Comparison of ENCODE assay signal across 9 cellular contexts in the genomic region with DNA sequence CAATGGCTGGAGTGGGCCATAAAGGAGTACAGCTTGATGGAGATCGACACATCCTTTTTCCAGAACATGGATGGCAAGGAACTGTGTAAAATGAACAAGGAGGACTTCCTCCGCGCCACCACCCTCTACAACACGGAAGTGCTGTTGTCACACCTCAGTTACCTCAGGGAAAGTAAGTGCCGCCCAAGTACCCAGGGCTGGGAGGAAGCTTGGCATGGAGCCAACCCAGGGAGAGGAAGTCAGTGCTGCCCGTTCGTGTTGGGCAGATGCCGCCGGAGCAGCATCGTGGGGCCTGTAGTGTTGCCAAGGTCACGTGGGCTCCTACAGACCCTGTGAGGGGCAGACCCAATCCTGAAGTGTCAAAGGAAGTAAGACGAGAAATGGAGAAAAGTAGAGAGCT.
DNase-seq lines count a peak whose midpoint lies in the region; ATAC-seq and TF ChIP-seq lines count a peak whose summit lies in the region.
"Had no signal": no experiment of that assay in that cellular context is flagged by ENCODE, and none has a peak within 500 bp of the region (broad histone marks: within the 10 kb centered on the region; RNA-seq: fewer than 3 reads in every experiment).

No MANE protein-coding gene starts in this region.

- no peaks in the 10 kb centered on the region for H4K20me1 ChIP-seq in DOHH2 (ENCODE audit: control insufficient read depth, insufficient read depth, low read depth, low read length)

- peak overlapping the region; percentile 47 for H3K27ac Mint-ChIP-seq in T-helper 2 cell treated with Interferon-gamma antibody and Interleukin-4, amounts not matched to agents 5 μg/mL and 100 μg/mL, for 36 hours
- peak overlapping the region; percentile 96 for H3K27ac Mint-ChIP-seq in central memory CD8-positive, alpha-beta T cell (ENCODE audit: low read depth)

- H3K4me3 Mint-ChIP-seq in T-helper 2 cell treated with Interferon-gamma antibody and Interleukin-4, amounts not matched to agents 5 μg/mL and 100 μg/mL, for 36 hours = no peak overlapping the region
- H3K4me3 Mint-ChIP-seq in central memory CD8-positive, alpha-beta T cell = peak overlapping the region; percentile 65
- H3K4me3 Mint-ChIP-seq: neural crest cell had no signal

- H3K36me3 Mint-ChIP-seq in T-helper 2 cell treated with Interferon-gamma antibody and Interleukin-4, amounts not matched to agents 5 μg/mL and 100 μg/mL, for 36 hours (ENCODE audit: low read depth) = peaks cover 66% of the 10 kb centered on the region
- peaks cover 62% of the 10 kb centered on the region for H3K36me3 Mint-ChIP-seq in central memory CD8-positive, alpha-beta T cell (ENCODE audit: insufficient read depth)

- H3F3A ChIP-seq in DOHH2 (ENCODE audit: control insufficient read depth, insufficient read depth) = peaks cover 5% of the 10 kb centered on the region

- no peaks in the 10 kb centered on the region for H3K27me3 ChIP-seq in DOHH2 (ENCODE audit: control insufficient read depth, low read length)

- TF ChIP-seq CTCF in DOHH2 (IDR thresholded peaks at IDR 0.05; ENCODE audit: low read depth, low read length, poor library complexity, severe bottlenecking) = no peak

- peak overlapping the region; percentile 31 for H3K27ac ChIP-seq in DOHH2 (ENCODE audit: low read depth, low read length)

- H3K9me2 ChIP-seq in DOHH2 (replicated peaks; ENCODE audit: control insufficient read depth, low read length) = no peaks in the 10 kb centered on the region

- peak overlapping the region; percentile 61 for H3K4me2 ChIP-seq in DOHH2 (ENCODE audit: low read length)

- H3K9me3 Mint-ChIP-seq in T-helper 2 cell treated with Interferon-gamma antibody and Interleukin-4, amounts not matched to agents 5 μg/mL and 100 μg/mL, for 36 hours = no peaks in the 10 kb centered on the region
- no peaks in the 10 kb centered on the region for H3K9me3 Mint-ChIP-seq in central memory CD8-positive, alpha-beta T cell
- H3K9me3 Mint-ChIP-seq: neural crest cell had no signal

- ATAC-seq in central memory CD8-positive, alpha-beta T cell (replicated peaks; ENCODE audit: extremely low read depth, poor library complexity, severe bottlenecking) = peak; percentile 64
- ATAC-seq in HG03097 (IDR thresholded peaks at IDR 0.05; ENCODE audit: low FRiP score, unreplicated experiment) (no peak), GM19397 (IDR thresholded peaks at IDR 0.05; ENCODE audit: unreplicated experiment) (no peak), HG02798 (IDR thresholded peaks at IDR 0.05; ENCODE audit: poor library complexity, unreplicated experiment) (no peak)

- H3K4me1 Mint-ChIP-seq in T-helper 2 cell treated with Interferon-gamma antibody and Interleukin-4, amounts not matched to agents 5 μg/mL and 100 μg/mL, for 36 hours (ENCODE audit: low read depth) = peaks cover 16% of the 10 kb centered on the region
- H3K4me1 Mint-ChIP-seq in central memory CD8-positive, alpha-beta T cell = peaks cover 57% of the 10 kb centered on the region

- peaks cover 34% of the 10 kb centered on the region for H3K4me1 ChIP-seq in DOHH2 (ENCODE audit: control insufficient read depth, low read length)

- no peaks in the 10 kb centered on the region for H3K9me3 ChIP-seq in DOHH2 (ENCODE audit: control insufficient read depth, insufficient read depth, low read length)

- H3K27me3 Mint-ChIP-seq in T-helper 2 cell treated with Interferon-gamma antibody and Interleukin-4, amounts not matched to agents 5 μg/mL and 100 μg/mL, for 36 hours (ENCODE audit: low read depth) = no peaks in the 10 kb centered on the region
- H3K27me3 Mint-ChIP-seq in central memory CD8-positive, alpha-beta T cell = no peaks in the 10 kb centered on the region

- peaks cover 72% of the 10 kb centered on the region for H3K36me3 ChIP-seq in DOHH2 (ENCODE audit: control insufficient read depth, low read length)

- H3K79me2 ChIP-seq in DOHH2 (ENCODE audit: control insufficient read depth, low read length) = peaks cover 3% of the 10 kb centered on the region; the same call in 1 of the 2 replicates

- no peak for DNase-seq in T-helper 2 cell treated with Interferon-gamma antibody and Interleukin-4, amounts not matched to agents 5 μg/mL and 100 μg/mL, for 36 hours (ENCODE audit: low spot score)
- DNase-seq in central memory CD8-positive, alpha-beta T cell (ENCODE audit: low spot score in 2 of 2) = peak in 1 of 2 donors; percentile 39
- DNase-seq in stimulated activated CD4-positive, alpha-beta T cell treated with anti-CD3 and anti-CD28 coated beads, Interleukin-1b, Interleukin-23, amount 100 ng/mL, for 4 hours (ENCODE audit: low read depth in 2 of 2) = peak; percentile 15 to 30
- no peak for DNase-seq in GM03348 (ENCODE audit: low spot score)

- H3K4me3 ChIP-seq in DOHH2 (ENCODE audit: low read length) = peak overlapping the region; percentile 45

Comparison
In these comparisons a context has a peak if more than half of its experiments do, and no peak if none do; other contexts are left out.
1. DNase-seq: peak in stimulated activated CD4-positive, alpha-beta T cell treated with anti-CD3 and anti-CD28 coated beads, Interleukin-1b, Interleukin-23, amount 100 ng/mL, for 4 hours (2 of 2); none in T-helper 2 cell treated with Interferon-gamma antibody and Interleukin-4, amounts not matched to agents 5 μg/mL and 100 μg/mL, for 36 hours (single experiment) and GM03348 (single experiment).